Comparison of ENCODE assay signal across 16 cellular contexts in genomic region chr9:132516301-132516700, GRCh38.
DNase-seq lines count a peak whose midpoint lies in the region; ATAC-seq and TF ChIP-seq lines count a peak whose summit lies in the region.
"Had no signal": no experiment of that assay in that cellular context is flagged by ENCODE, and none has a peak within 500 bp of the region (broad histone marks: within the 10 kb centered on the region; RNA-seq: fewer than 3 reads in every experiment).

No MANE protein-coding gene starts in this region.

- H3K4me1 ChIP-seq in HEK293 (ENCODE audit: control insufficient read depth, insufficient read depth, low read length), result no peaks in the 10 kb centered on the region
- H3K4me1 ChIP-seq in thyroid gland, result peaks cover 0 to 5% of the 10 kb centered on the region in 2 donors
- H3K4me1 ChIP-seq in ascending aorta, result no peaks in the 10 kb centered on the region
- H3K4me1 ChIP-seq: A549 had no signal

- DNase-seq in foreskin melanocyte, result peak; percentile 24
- peak; percentile 15 for DNase-seq in thyroid gland
- DNase-seq in ACHN, result no peak
- DNase-seq in ascending aorta (ENCODE audit: low spot score in 2 of 2), result no peak
- DNase-seq: 8988T; C1 segment of cervical spinal cord; Calu3; CD4-positive, alpha-beta memory T cell; COR-L47; DMS153; DND-41; HCEC 1CT had no signal

- 62 to 69% methylated on average over 6 of the region's 6 CpGs for WGBS in thyroid gland, 2 donors

- no peak for TF ChIP-seq CTCF in HEK293 (tag by site-specific recombination; IDR thresholded peaks at IDR 0.05)
- no peak for TF ChIP-seq CTCF in thyroid gland (IDR thresholded peaks at IDR 0.05)
- no peak for TF ChIP-seq CTCF in ascending aorta (IDR thresholded peaks at IDR 0.05)

- ATAC-seq in GM21390 (IDR thresholded peaks at IDR 0.05; ENCODE audit: unreplicated experiment), result no peak
- ATAC-seq: A549 had no signal

- H3K27me3 ChIP-seq in thyroid gland (no peaks in the 10 kb centered on the region), ascending aorta (no peaks in the 10 kb centered on the region)

- no peaks in the 10 kb centered on the region for H3K36me3 ChIP-seq in HEK293 (ENCODE audit: control insufficient read depth in 2 of 2, insufficient read depth in 1 of 2, low read length in 2 of 2)
- no peaks in the 10 kb centered on the region for H3K36me3 ChIP-seq in thyroid gland
- no peaks in the 10 kb centered on the region for H3K36me3 ChIP-seq in ascending aorta

- H3K9me3 ChIP-seq in HEK293 (ENCODE audit: control insufficient read depth, insufficient read depth, low read depth, low read length) (no peaks in the 10 kb centered on the region), thyroid gland (no peaks in the 10 kb centered on the region), ascending aorta (no peaks in the 10 kb centered on the region)
- H3K9me3 ChIP-seq: A549 had no signal

- TF ChIP-seq POLR2A in thyroid gland (IDR thresholded peaks at IDR 0.05), result no peak

- POLR2A ChIA-PET in HEK293 (lab: Yijun Ruan, JAX), result no interaction called here

- H3K27ac ChIP-seq in HEK293 (ENCODE audit: extremely low read depth, low read depth, low read length), result no peak overlapping the region
- H3K27ac ChIP-seq in thyroid gland, result no peak overlapping the region
- H3K27ac ChIP-seq in ascending aorta, result no peak overlapping the region
- H3K27ac ChIP-seq: A549 had no signal

- H3K4me3 ChIP-seq in HEK293 (ENCODE audit: low read depth, low read length) (no peak overlapping the region), thyroid gland (replicated peaks in 1 of 3) (no peak overlapping the region), ascending aorta (no peak overlapping the region)
- H3K4me3 ChIP-seq: A549, GM23338 had no signal

- in situ Hi-C loops in ACHN (cut with HindIII; ENCODE audit: low pct_ligation_motif_present, low pct_unique_long_range_greater_than_20kb, low sequenced_read_pairs), result no loop called here

- CTCF ChIA-PET in HEK293 (lab: Yijun Ruan, JAX), result interaction anchor here (0.7 kb wide), 1 partner anchor 59 kb away, joined by 3 read pairs; no protein-coding TSS in a partner anchor

- intact Hi-C loops in thyroid gland (cut with DNase I), result no loop called here
- intact Hi-C loops in ascending aorta (cut with DNase I), result no loop called here

TF ChIP-seq in HEK293, 187 proteins besides CTCF, POLR2A, EP300 and RAD21:
- TF ChIP-seq ZNF560 (tag by site-specific recombination; IDR thresholded peaks at IDR 0.05; ENCODE audit: borderline replicate concordance), result no peak
- peak; percentile 89 for TF ChIP-seq ZNF529 (tag by site-specific recombination; IDR thresholded peaks at IDR 0.05; ENCODE audit: insufficient replicate concordance)
- no peak for TF ChIP-seq GLIS1 (tag by site-specific recombination; IDR thresholded peaks at IDR 0.05)

Comparison
In these comparisons a context has a peak if more than half of its experiments do, and no peak if none do; other contexts are left out.
1. DNase-seq: peak in foreskin melanocyte (single experiment) and thyroid gland (2 of 2); none in ACHN (single experiment) and ascending aorta (0 of 2).